ENCODE assay signal across 9 cellular contexts in the genomic region with DNA sequence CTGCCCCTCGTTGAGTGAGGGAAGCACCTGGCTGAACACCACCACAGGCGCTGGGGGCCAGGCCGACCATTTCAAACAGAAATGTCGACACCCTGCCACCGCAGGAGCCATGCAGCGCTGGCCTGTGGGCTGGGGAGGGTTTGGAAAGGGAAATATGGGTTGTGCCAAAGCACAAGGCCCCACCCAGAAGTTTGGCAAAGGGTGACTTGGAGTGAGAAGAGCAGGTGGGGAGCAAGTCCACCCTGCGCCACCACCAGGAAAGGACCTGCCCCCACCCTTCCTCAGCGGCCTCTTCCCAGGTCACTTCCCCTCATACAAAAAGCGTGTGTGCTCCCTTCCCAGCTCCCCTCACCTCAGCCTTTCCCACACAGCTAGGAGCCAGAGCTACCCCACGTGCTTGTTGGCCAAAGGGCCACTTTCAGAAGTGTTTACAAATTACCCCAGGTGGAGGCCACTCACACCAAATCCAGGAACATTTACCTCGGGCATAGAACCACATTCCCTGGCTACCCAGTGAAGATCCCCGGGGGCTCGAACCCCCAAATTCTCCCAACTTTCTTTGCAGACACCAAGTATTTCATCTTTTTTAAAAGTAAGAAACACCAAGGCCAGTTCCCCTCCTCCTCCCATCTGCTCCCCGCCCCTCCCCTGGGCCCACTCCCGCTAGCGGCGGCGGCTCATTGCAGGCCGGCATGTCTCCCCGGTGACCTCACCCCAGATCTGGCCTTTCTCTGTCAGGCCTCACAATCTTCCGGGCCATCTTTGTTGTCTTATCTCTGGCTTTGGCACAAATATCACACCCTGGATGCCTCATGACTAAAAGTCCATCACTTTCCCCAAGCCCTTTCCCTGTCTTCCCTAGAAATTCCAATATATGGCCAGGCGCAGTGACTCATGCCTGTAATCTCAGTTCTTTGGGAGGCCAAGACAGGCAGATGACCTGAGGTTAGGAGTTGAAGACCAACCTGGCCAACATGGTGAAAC. TPM values are rescaled to one million over a fixed set of nuclear protein-coding genes. Genes with fewer than 3 reads are reported as not detected.
DNase-seq lines count a peak whose midpoint lies in the region; ATAC-seq and TF ChIP-seq lines count a peak whose summit lies in the region.
"Had no signal": no experiment of that assay in that cellular context is flagged by ENCODE, and none has a peak within 500 bp of the region (broad histone marks: within the 10 kb centered on the region; RNA-seq: fewer than 3 reads in every experiment).

No MANE protein-coding gene starts in this region.

- no peak for TF ChIP-seq CTCF in lower lobe of right lung (IDR thresholded peaks at IDR 0.05)
- no peak for TF ChIP-seq CTCF in uterus (IDR thresholded peaks at IDR 0.05)

- no peak for TF ChIP-seq POLR2A in uterus (IDR thresholded peaks at IDR 0.05)

- peak; percentile 16 for DNase-seq in activated naive CD4-positive, alpha-beta T cell treated with anti-CD3 and anti-CD28 coated beads, Interleukin-2, amount 10 ng/mL, durations not matched to agents 7 days and 5 days
- no peak for DNase-seq in activated naive CD4-positive, alpha-beta T cell treated with anti-CD3 and anti-CD28 coated beads, Interleukin-2, amount 50 U/mL, for 72 hours (ENCODE audit: low spot score in 2 of 2)
- DNase-seq in caudate nucleus (lab: John Stamatoyannopoulos, UW) (no peak), lower lobe of right lung (no peak), uterus (peak; percentile 77 to 79)
- no peak for DNase-seq in NK-92 treated with Interleukin-12 subunit alpha and Interleukin-12 subunit beta, amount 100 ng/mL, for 24 hours (lab: John Stamatoyannopoulos, UW)
- DNase-seq in central memory CD4-positive, alpha-beta T cell = no peak
- no peak for DNase-seq in activated T-helper 1 cell treated with anti-CD3 and anti-CD28 coated beads, Interleukin-12 subunit alpha, Interleukin-12 subunit beta, Interleukin-2, Interleukin-4 antibody, amounts not matched to agents 30 ng/mL and 10 ng/mL and 1 ng/mL, durations not matched to agents 14 hours and 24 hours and 36 hours (ENCODE audit: low spot score)
- DNase-seq: activated T-cell treated with anti-CD3 and anti-CD28 coated beads, Interleukin-2, amount 50 U/mL, for 72 hours had no signal

- H3K27me3 Mint-ChIP-seq in activated naive CD4-positive, alpha-beta T cell treated with anti-CD3 and anti-CD28 coated beads, Interleukin-2, amount 10 ng/mL, durations not matched to agents 7 days and 5 days = no peaks in the 10 kb centered on the region
- no peaks in the 10 kb centered on the region for H3K27me3 Mint-ChIP-seq in activated T-helper 1 cell treated with anti-CD3 and anti-CD28 coated beads, Interleukin-12 subunit alpha, Interleukin-12 subunit beta, Interleukin-2, Interleukin-4 antibody, amounts not matched to agents 30 ng/mL and 10 ng/mL and 1 ng/mL, durations not matched to agents 14 hours and 24 hours and 36 hours (ENCODE audit: insufficient read depth)

- H3K27me3 ChIP-seq in lower lobe of right lung (ENCODE audit: low read depth) (no peaks in the 10 kb centered on the region), uterus (no peaks in the 10 kb centered on the region)

- CTCF ChIA-PET in activated naive CD4-positive, alpha-beta T cell treated with anti-CD3 and anti-CD28 coated beads, Interleukin-2, amount 10 ng/mL, durations not matched to agents 7 days and 5 days (lab: Charles Lee) = interaction anchor here (1.0 to 4.6 kb wide), 5 partner anchors 8 to 194 kb away, joined by 3 to 30 read pairs (median 4); no protein-coding TSS in a partner anchor

- H3K36me3 Mint-ChIP-seq in activated naive CD4-positive, alpha-beta T cell treated with anti-CD3 and anti-CD28 coated beads, Interleukin-2, amount 10 ng/mL, durations not matched to agents 7 days and 5 days = no peaks in the 10 kb centered on the region
- H3K36me3 Mint-ChIP-seq in activated naive CD4-positive, alpha-beta T cell treated with anti-CD3 and anti-CD28 coated beads, Interleukin-2, amount 50 U/mL, for 72 hours = no peaks in the 10 kb centered on the region
- peaks cover 1% of the 10 kb centered on the region for H3K36me3 Mint-ChIP-seq in activated T-helper 1 cell treated with anti-CD3 and anti-CD28 coated beads, Interleukin-12 subunit alpha, Interleukin-12 subunit beta, Interleukin-2, Interleukin-4 antibody, amounts not matched to agents 30 ng/mL and 10 ng/mL and 1 ng/mL, durations not matched to agents 14 hours and 24 hours and 36 hours (ENCODE audit: low read depth)

- no peak overlapping the region for H3K27ac Mint-ChIP-seq in activated naive CD4-positive, alpha-beta T cell treated with anti-CD3 and anti-CD28 coated beads, Interleukin-2, amount 10 ng/mL, durations not matched to agents 7 days and 5 days
- H3K27ac Mint-ChIP-seq in activated naive CD4-positive, alpha-beta T cell treated with anti-CD3 and anti-CD28 coated beads, Interleukin-2, amount 50 U/mL, for 72 hours = no peak overlapping the region
- no peak overlapping the region for H3K27ac Mint-ChIP-seq in activated T-helper 1 cell treated with anti-CD3 and anti-CD28 coated beads, Interleukin-12 subunit alpha, Interleukin-12 subunit beta, Interleukin-2, Interleukin-4 antibody, amounts not matched to agents 30 ng/mL and 10 ng/mL and 1 ng/mL, durations not matched to agents 14 hours and 24 hours and 36 hours
- H3K27ac Mint-ChIP-seq: activated T-cell treated with anti-CD3 and anti-CD28 coated beads, Interleukin-2, amount 50 U/mL, for 72 hours had no signal

- peaks cover 63% of the 10 kb centered on the region for H3K4me1 Mint-ChIP-seq in activated naive CD4-positive, alpha-beta T cell treated with anti-CD3 and anti-CD28 coated beads, Interleukin-2, amount 10 ng/mL, durations not matched to agents 7 days and 5 days
- peaks cover 31% of the 10 kb centered on the region for H3K4me1 Mint-ChIP-seq in activated T-helper 1 cell treated with anti-CD3 and anti-CD28 coated beads, Interleukin-12 subunit alpha, Interleukin-12 subunit beta, Interleukin-2, Interleukin-4 antibody, amounts not matched to agents 30 ng/mL and 10 ng/mL and 1 ng/mL, durations not matched to agents 14 hours and 24 hours and 36 hours (ENCODE audit: low read depth)

- H3K36me3 ChIP-seq in lower lobe of right lung = no peaks in the 10 kb centered on the region
- no peaks in the 10 kb centered on the region for H3K36me3 ChIP-seq in uterus

- no peak overlapping the region for H3K4me3 ChIP-seq in lower lobe of right lung
- no peak overlapping the region for H3K4me3 ChIP-seq in uterus

- peak overlapping the region; percentile 62 for H3K27ac ChIP-seq in caudate nucleus (ENCODE audit: low read depth, low read length)
- peak overlapping the region; percentile 67 for H3K27ac ChIP-seq in lower lobe of right lung
- H3K27ac ChIP-seq in uterus = peak overlapping the region; percentile 81 to 84

- no peaks in the 10 kb centered on the region for H3K9me3 Mint-ChIP-seq in activated naive CD4-positive, alpha-beta T cell treated with anti-CD3 and anti-CD28 coated beads, Interleukin-2, amount 10 ng/mL, durations not matched to agents 7 days and 5 days
- no peaks in the 10 kb centered on the region for H3K9me3 Mint-ChIP-seq in activated naive CD4-positive, alpha-beta T cell treated with anti-CD3 and anti-CD28 coated beads, Interleukin-2, amount 50 U/mL, for 72 hours
- no peaks in the 10 kb centered on the region for H3K9me3 Mint-ChIP-seq in activated T-helper 1 cell treated with anti-CD3 and anti-CD28 coated beads, Interleukin-12 subunit alpha, Interleukin-12 subunit beta, Interleukin-2, Interleukin-4 antibody, amounts not matched to agents 30 ng/mL and 10 ng/mL and 1 ng/mL, durations not matched to agents 14 hours and 24 hours and 36 hours
- H3K9me3 Mint-ChIP-seq: activated T-cell treated with anti-CD3 and anti-CD28 coated beads, Interleukin-2, amount 50 U/mL, for 72 hours had no signal

- H3K4me3 Mint-ChIP-seq in activated naive CD4-positive, alpha-beta T cell treated with anti-CD3 and anti-CD28 coated beads, Interleukin-2, amount 10 ng/mL, durations not matched to agents 7 days and 5 days = no peak overlapping the region
- no peak overlapping the region for H3K4me3 Mint-ChIP-seq in activated T-helper 1 cell treated with anti-CD3 and anti-CD28 coated beads, Interleukin-12 subunit alpha, Interleukin-12 subunit beta, Interleukin-2, Interleukin-4 antibody, amounts not matched to agents 30 ng/mL and 10 ng/mL and 1 ng/mL, durations not matched to agents 14 hours and 24 hours and 36 hours

- ATAC-seq in activated naive CD4-positive, alpha-beta T cell treated with anti-CD3 and anti-CD28 coated beads, Interleukin-2, amount 50 U/mL, for 72 hours = no peak
- no peak for ATAC-seq in lower lobe of right lung
- ATAC-seq: activated T-cell treated with anti-CD3 and anti-CD28 coated beads, Interleukin-2, amount 50 U/mL, for 72 hours had no signal

- intact Hi-C loops in lower lobe of right lung (cut with DNase I) = no loop called here
- intact Hi-C loops in uterus (cut with DNase I; ENCODE audit: low total_unique reads) = no loop called here
- intact Hi-C loops in activated T-helper 1 cell treated with anti-CD3 and anti-CD28 coated beads, Interleukin-12 subunit alpha, Interleukin-12 subunit beta, Interleukin-2, Interleukin-4 antibody, amounts not matched to agents 30 ng/mL and 10 ng/mL and 1 ng/mL, durations not matched to agents 14 hours and 24 hours and 36 hours (cut with micrococcal nuclease) = no loop called here

- H3K9me3 ChIP-seq in lower lobe of right lung (no peaks in the 10 kb centered on the region), uterus (no peaks in the 10 kb centered on the region)

- peaks cover 59% of the 10 kb centered on the region for H3K4me1 ChIP-seq in lower lobe of right lung
- peaks cover 34 to 56% of the 10 kb centered on the region in 2 donors for H3K4me1 ChIP-seq in uterus

RNA-seq across cellular contexts. Expression of a gene that starts 20.5 kb away (rescaled TPM):
- total RNA-seq in activated naive CD4-positive, alpha-beta T cell treated with anti-CD3 and anti-CD28 coated beads, Interleukin-2, amount 50 U/mL, for 72 hours = not detected
- 3,364 TPM for total RNA-seq in lower lobe of right lung
- total RNA-seq in uterus = not detected
- total RNA-seq in activated T-helper 1 cell treated with anti-CD3 and anti-CD28 coated beads, Interleukin-12 subunit alpha, Interleukin-12 subunit beta, Interleukin-2, Interleukin-4 antibody, amounts not matched to agents 30 ng/mL and 10 ng/mL and 1 ng/mL, durations not matched to agents 14 hours and 24 hours and 36 hours = not detected in 2 replicates
- total RNA-seq: activated T-cell treated with anti-CD3 and anti-CD28 coated beads, Interleukin-2, amount 50 U/mL, for 72 hours had no signal

Comparison
In these comparisons a context has a peak if more than half of its experiments do, and no peak if none do; other contexts are left out.
1. DNase-seq: peak in activated naive CD4-positive, alpha-beta T cell treated with anti-CD3 and anti-CD28 coated beads, Interleukin-2, amount 10 ng/mL, durations not matched to agents 7 days and 5 days (single experiment) and uterus (2 of 2); none in activated naive CD4-positive, alpha-beta T cell treated with anti-CD3 and anti-CD28 coated beads, Interleukin-2, amount 50 U/mL, for 72 hours (0 of 2), caudate nucleus (0 of 61), lower lobe of right lung (single experiment), NK-92 treated with Interleukin-12 subunit alpha and Interleukin-12 subunit beta, amount 100 ng/mL, for 24 hours (single experiment), central memory CD4-positive, alpha-beta T cell (single experiment) and activated T-helper 1 cell treated with anti-CD3 and anti-CD28 coated beads, Interleukin-12 subunit alpha, Interleukin-12 subunit beta, Interleukin-2, Interleukin-4 antibody, amounts not matched to agents 30 ng/mL and 10 ng/mL and 1 ng/mL, durations not matched to agents 14 hours and 24 hours and 36 hours (single experiment).
2. RNA of a gene that starts 20.5 kb away (total RNA-seq): 3,364 TPM in lower lobe of right lung (single experiment); not detected in activated naive CD4-positive, alpha-beta T cell treated with anti-CD3 and anti-CD28 coated beads, Interleukin-2, amount 50 U/mL, for 72 hours, not detected in uterus and not detected in activated T-helper 1 cell treated with anti-CD3 and anti-CD28 coated beads, Interleukin-12 subunit alpha, Interleukin-12 subunit beta, Interleukin-2, Interleukin-4 antibody, amounts not matched to agents 30 ng/mL and 10 ng/mL and 1 ng/mL, durations not matched to agents 14 hours and 24 hours and 36 hours; every median in the first group is over 1,000 times any median in the second.
3. Peak in every context shown above with its lines, with median percentiles within 50 percentile points of each other: H3K27ac ChIP-seq.